ENCODE assay signal across 18 cellular contexts in the genomic region with DNA sequence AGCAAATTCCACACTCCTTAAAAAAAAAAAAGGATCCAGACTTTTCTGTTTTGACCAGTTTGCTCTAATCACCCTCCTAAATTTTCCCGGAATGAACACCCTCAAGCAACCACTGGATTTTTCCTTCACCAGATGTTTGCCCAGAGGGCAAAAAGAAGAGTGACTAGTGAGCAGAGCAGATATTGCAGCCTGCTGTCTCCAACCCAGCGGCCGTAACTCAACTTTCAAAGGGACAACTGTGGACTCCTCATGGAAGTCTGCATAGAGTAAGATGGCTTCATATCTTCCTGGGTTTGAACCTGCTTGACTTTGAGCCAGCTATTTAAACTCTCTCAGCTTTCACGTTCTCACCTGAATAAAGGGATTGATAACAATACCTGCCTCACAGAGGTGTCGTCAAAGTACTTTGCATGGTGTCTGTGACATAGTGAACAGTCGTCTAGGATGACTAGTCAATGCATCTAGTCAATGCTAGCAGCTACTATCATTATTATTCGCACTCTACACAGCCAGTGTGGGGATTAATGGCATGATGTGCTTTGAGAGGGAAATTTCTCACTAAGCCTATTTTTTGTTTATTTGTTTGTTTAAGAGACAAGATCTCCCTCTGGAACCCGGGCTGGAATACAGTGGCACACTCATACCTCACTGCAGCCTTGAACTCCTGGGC.
"Had no signal": no experiment of that assay in that cellular context is flagged by ENCODE, and none has a peak within 500 bp of the region (broad histone marks: within the 10 kb centered on the region; RNA-seq: fewer than 3 reads in every experiment).

No MANE protein-coding gene starts in this region.

- H3K4me3 Mint-ChIP-seq: activated CD8-positive, alpha-beta T cell treated with anti-CD3 and anti-CD28 coated beads, Interleukin-2, amount 10 ng/mL, durations not matched to agents 7 days and 5 days; activated naive CD4-positive, alpha-beta T cell treated with anti-CD3 and anti-CD28 coated beads for 36 hours; activated T-helper 17 cell treated with anti-CD3 and anti-CD28 coated beads, Interleukin-2, amount 50 U/mL, for 72 hours; central memory CD8-positive, alpha-beta T cell; naive B cell had no signal

- H3K27me3 ChIP-seq: body of pancreas, gastrocnemius medialis, neutrophil, suprapubic skin had no signal

- H3K27ac ChIP-seq: body of pancreas, gastrocnemius medialis, neutrophil, VCaP had no signal

- ATAC-seq: activated CD8-positive, alpha-beta T cell treated with anti-CD3 and anti-CD28 coated beads, Interleukin-2, amount 10 ng/mL, durations not matched to agents 7 days and 5 days; activated T-helper 17 cell treated with anti-CD3 and anti-CD28 coated beads, Interleukin-2, amount 50 U/mL, for 72 hours; gastrocnemius medialis; sciatic nerve had no signal

- H3K4me3 ChIP-seq: body of pancreas, gastrocnemius medialis, suprapubic skin had no signal

- H3K36me3 Mint-ChIP-seq: naive B cell had no signal

- H3K36me3 ChIP-seq: gastrocnemius medialis, neutrophil, suprapubic skin had no signal

- DNase-seq: activated CD4-positive, alpha-beta T cell treated with anti-CD3 and anti-CD28 coated beads for 48 hours; activated CD8-positive, alpha-beta memory T cell treated with anti-CD3 and anti-CD28 coated beads, Interleukin-2, amount 50 U/mL, for 48 hours; activated CD8-positive, alpha-beta T cell treated with anti-CD3 and anti-CD28 coated beads, Interleukin-2, amount 10 ng/mL, durations not matched to agents 7 days and 5 days; activated naive CD4-positive, alpha-beta T cell treated with anti-CD3 and anti-CD28 coated beads for 36 hours; body of pancreas; effector memory CD4-positive, alpha-beta T cell; gastrocnemius medialis; kidney glomerular epithelial cell; naive B cell; stimulated activated CD4-positive, alpha-beta T cell treated with anti-CD3 and anti-CD28 coated beads, Interleukin-2, amount 100 ng/mL, for 48 hours; stimulated activated naive CD4-positive, alpha-beta T cell treated with Interleukin-2 at 50 U/mL for 16 hours had no signal

- H3K27ac Mint-ChIP-seq: activated CD8-positive, alpha-beta T cell treated with anti-CD3 and anti-CD28 coated beads, Interleukin-2, amount 10 ng/mL, durations not matched to agents 7 days and 5 days; activated naive CD4-positive, alpha-beta T cell treated with anti-CD3 and anti-CD28 coated beads for 36 hours; activated T-helper 17 cell treated with anti-CD3 and anti-CD28 coated beads, Interleukin-2, amount 50 U/mL, for 72 hours had no signal

- H3K4me1 ChIP-seq: body of pancreas had no signal

- H3K4me1 Mint-ChIP-seq: activated T-helper 17 cell treated with anti-CD3 and anti-CD28 coated beads, Interleukin-2, amount 50 U/mL, for 72 hours; central memory CD8-positive, alpha-beta T cell; naive B cell had no signal

- H3K9me3 ChIP-seq: body of pancreas, gastrocnemius medialis, neutrophil, suprapubic skin had no signal

- H3K27me3 Mint-ChIP-seq: activated T-helper 17 cell treated with anti-CD3 and anti-CD28 coated beads, Interleukin-2, amount 50 U/mL, for 72 hours; central memory CD8-positive, alpha-beta T cell; naive B cell; progenitor cell of endocrine pancreas had no signal

- H3K9me3 Mint-ChIP-seq: activated naive CD4-positive, alpha-beta T cell treated with anti-CD3 and anti-CD28 coated beads for 36 hours; activated T-helper 17 cell treated with anti-CD3 and anti-CD28 coated beads, Interleukin-2, amount 50 U/mL, for 72 hours; central memory CD8-positive, alpha-beta T cell; naive B cell had no signal
